In the genomic region with DNA sequence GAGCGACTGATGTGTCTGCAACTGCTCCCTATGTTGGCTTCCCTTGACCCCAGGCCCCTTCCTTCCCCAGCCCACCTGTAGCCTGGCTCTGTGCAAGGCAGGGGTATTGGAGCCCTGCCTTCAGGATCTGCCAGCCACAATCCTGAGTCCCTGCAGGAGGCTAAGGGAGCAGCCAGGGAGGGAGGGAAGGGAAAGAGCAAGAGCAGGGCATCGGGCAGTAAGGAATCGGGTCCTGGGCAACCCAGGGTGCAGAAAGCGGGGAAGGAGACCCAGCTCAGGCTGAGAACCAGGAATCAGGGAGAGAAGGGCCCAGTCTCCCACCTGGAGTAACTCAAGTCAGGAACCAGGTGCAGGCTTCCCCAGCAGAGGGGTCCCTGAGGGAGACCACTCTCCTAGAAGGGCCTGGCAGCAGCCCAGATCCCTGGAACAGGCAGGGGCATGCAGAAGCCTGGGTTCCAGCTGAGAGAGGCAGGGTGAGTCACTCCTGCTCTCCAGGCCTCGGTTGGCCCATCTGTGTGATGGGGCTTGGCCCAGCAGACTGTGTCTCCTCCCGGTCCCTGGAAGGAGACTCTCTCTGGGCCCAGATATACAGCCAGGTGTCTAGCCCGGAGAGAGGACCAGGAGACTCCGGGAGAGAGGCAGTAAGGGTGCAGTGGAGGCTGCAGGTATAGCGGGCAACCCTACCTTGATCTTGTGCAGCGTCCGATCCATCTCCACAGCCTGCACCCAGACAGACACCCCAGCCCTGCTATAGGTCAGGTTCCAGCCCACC, we compare ENCODE assay signal across 9 cellular contexts. TPM values are rescaled to one million over a fixed set of nuclear protein-coding genes. Genes with fewer than 3 reads are reported as not detected.
DNase-seq lines count a peak whose midpoint lies in the region; ATAC-seq and TF ChIP-seq lines count a peak whose summit lies in the region.
"Had no signal": no experiment of that assay in that cellular context is flagged by ENCODE, and none has a peak within 500 bp of the region (broad histone marks: within the 10 kb centered on the region; RNA-seq: fewer than 3 reads in every experiment).

No MANE protein-coding gene starts in this region.

- peaks cover 10% of the 10 kb centered on the region for H3K4me1 ChIP-seq in rectal smooth muscle tissue (ENCODE audit: control insufficient read depth, insufficient read depth, low read length)
- H3K4me1 ChIP-seq: SJSA1 had no signal

- peak overlapping the region; percentile 39 for H3K9ac ChIP-seq in rectal smooth muscle tissue (ENCODE audit: low read length)

- H3K27me3 ChIP-seq in GM06990 (replicated peaks; ENCODE audit: control insufficient read depth, insufficient read depth, low read length) (no peaks in the 10 kb centered on the region), rectal smooth muscle tissue (ENCODE audit: control insufficient read depth, insufficient read depth, low read length) (no peaks in the 10 kb centered on the region)
- H3K27me3 ChIP-seq: SJSA1 had no signal

- H3K9me3 Mint-ChIP-seq in T-cell, result no peaks in the 10 kb centered on the region

- ATAC-seq in T-cell (replicated peaks in 1 of 4) (no peak), GM18867 (IDR thresholded peaks at IDR 0.05; ENCODE audit: unreplicated experiment) (no peak)

- peak overlapping the region; percentile 61 to 73 (median 72) for H3K4me3 Mint-ChIP-seq in T-cell

- H3K36me3 Mint-ChIP-seq in T-cell, result no peaks in the 10 kb centered on the region

- no peaks in the 10 kb centered on the region; the same call in none of the 2 replicates for H3K36me3 ChIP-seq in GM06990 (ENCODE audit: control insufficient read depth, insufficient read depth, low read length)
- H3K36me3 ChIP-seq in rectal smooth muscle tissue (ENCODE audit: control insufficient read depth, insufficient read depth, low read length), result no peaks in the 10 kb centered on the region
- H3K36me3 ChIP-seq: SJSA1 had no signal

- peaks cover 32 to 40% (median 40%) of the 10 kb centered on the region in 3 donors for H3K4me1 Mint-ChIP-seq in T-cell

- CTCF ChIA-PET in T-cell (lab: Charles Lee), result no interaction called here

- no peaks in the 10 kb centered on the region for H3K27me3 Mint-ChIP-seq in T-cell

- H3K27ac ChIP-seq in rectal smooth muscle tissue (ENCODE audit: low read depth, low read length), result no peak overlapping the region
- H3K27ac ChIP-seq: SJSA1 had no signal

- no peak overlapping the region for H3K27ac Mint-ChIP-seq in T-cell

- DNase-seq in GM06990 (ENCODE audit: extremely low read depth, insufficient read length) (no peak), T-cell (no peak), foreskin fibroblast (no peak), NCI-H1092 (lab: John Stamatoyannopoulos, UW) (no peak), GM20000 (ENCODE audit: low spot score) (no peak), NCI-H2029 (lab: John Stamatoyannopoulos, UW) (no peak)

- POLR2A ChIA-PET in T-cell (lab: Charles Lee), result no interaction called here

- no peak for TF ChIP-seq CTCF in GM06990 (IDR thresholded peaks at IDR 0.05; ENCODE audit: insufficient read depth, low read length, poor library complexity, severe bottlenecking)
- no peak for TF ChIP-seq CTCF in foreskin fibroblast (IDR thresholded peaks at IDR 0.05; ENCODE audit: low read depth, low read length)
- no peak for TF ChIP-seq CTCF in GM20000 (IDR thresholded peaks at IDR 0.05; ENCODE audit: extremely low read depth, missing control alignments)

- H3K4me3 ChIP-seq in GM06990 (replicated peaks; ENCODE audit: low read depth, low read length), result peak overlapping the region; percentile 62
- H3K4me3 ChIP-seq in foreskin fibroblast (ENCODE audit: low read depth in 1 of 2, low read length in 2 of 2), result peak overlapping the region; percentile 42 to 46
- H3K4me3 ChIP-seq in rectal smooth muscle tissue (ENCODE audit: low read length), result peak overlapping the region; percentile 75

RNA-seq across cellular contexts. Expression of gene STARD10, which starts 13.4 kb away (rescaled TPM):
- 10 to 100 TPM; 11.1 to 24.9 (median 19.1) TPM for total RNA-seq in T-cell

RNA-seq across cellular contexts. Expression of gene ARAP1, which starts 28.3 kb away (rescaled TPM):
- 100 to 1,000 TPM; 117 to 162 (median 148) TPM for total RNA-seq in T-cell

RNA-seq across cellular contexts. Expression of gene ATG16L2, which starts 33.7 kb away (rescaled TPM):
- 100 to 1,000 TPM; 107 to 145 (median 127) TPM for total RNA-seq in T-cell
